In genomic region chr14:26984318-26985177, GRCh38 we compare ENCODE assay signal across 8 cellular contexts.
DNase-seq lines count a peak whose midpoint lies in the region; ATAC-seq, FAIRE-seq and TF ChIP-seq lines count a peak whose summit lies in the region.

No MANE protein-coding gene starts in this region.

- FAIRE-seq in keratinocyte (lab: Jason Lieb, UNC) = no peak

- H3K9ac ChIP-seq in keratinocyte (ENCODE audit: control insufficient read depth, extremely low read depth, insufficient read depth, low read length) = no peak overlapping the region

- peak overlapping the region in 4 of 5 experiments; percentile 18 to 61 (median 31) for H3K27ac Mint-ChIP-seq in brain

- no peaks in the 10 kb centered on the region for H3K9me3 Mint-ChIP-seq in brain

- H3K4me3 ChIP-seq in keratinocyte (ENCODE audit: control insufficient read depth in 2 of 3, extremely low read depth in 1 of 3, insufficient read depth in 2 of 3, low read depth in 1 of 3, low read length in 3 of 3) (no peak overlapping the region), suprapubic skin (no peak overlapping the region)

- H3K36me3 ChIP-seq in keratinocyte (ENCODE audit: control insufficient read depth in 2 of 2, extremely low read depth in 1 of 2, insufficient read depth in 2 of 2, low read length in 2 of 2) (no peaks in the 10 kb centered on the region), suprapubic skin (no peaks in the 10 kb centered on the region)

- TF ChIP-seq EP300 in suprapubic skin (IDR thresholded peaks at IDR 0.05) = no peak

- H3K4me1 Mint-ChIP-seq in brain = peaks cover 25% of the 10 kb centered on the region

- TF ChIP-seq POLR2A in suprapubic skin (IDR thresholded peaks at IDR 0.05) = no peak

- peak; percentile 75 to 88 for TF ChIP-seq CTCF in brain (conservative IDR thresholded peaks at IDR 0.05)
- peak; percentile 50 to 58 (median 57) for TF ChIP-seq CTCF in keratinocyte (optimal IDR thresholded peaks at IDR 0.05 in 1 of 3, IDR thresholded peaks at IDR 0.05 in 1 of 3, conservative IDR thresholded peaks at IDR 0.05 in 1 of 3; ENCODE audit: extremely low read depth in 1 of 3, insufficient read depth in 2 of 3, low read length in 3 of 3)
- TF ChIP-seq CTCF in suprapubic skin (IDR thresholded peaks at IDR 0.05) = peak; percentile 50 to 59

- peak; percentile 65 for ATAC-seq in HG03039 (IDR thresholded peaks at IDR 0.05; ENCODE audit: unreplicated experiment)

- no peak overlapping the region for H3K4me2 ChIP-seq in keratinocyte (ENCODE audit: control insufficient read depth, extremely low read depth, insufficient read depth, low read depth, low read length)

- no peak overlapping the region for H2AFZ ChIP-seq in keratinocyte (ENCODE audit: control insufficient read depth, low read length)

- H4K20me1 ChIP-seq in keratinocyte (ENCODE audit: control insufficient read depth, extremely low read depth, insufficient read depth, low read length) = no peaks in the 10 kb centered on the region

- no peaks in the 10 kb centered on the region for H3K27me3 Mint-ChIP-seq in brain

- peak overlapping the region; percentile 10 to 66 (median 59) for H3K4me3 Mint-ChIP-seq in brain

- peak; percentile 3 for DNase-seq in EL
- peak; percentile 48 for DNase-seq in NCI-H524 treated with DMSO at 0.1 percent for 48 hours (lab: John Stamatoyannopoulos, UW)
- no peak for DNase-seq in keratinocyte (ENCODE audit: low read depth, low spot score)
- DNase-seq in suprapubic skin (ENCODE audit: low spot score in 2 of 2) = peak in 1 of 2 donors; percentile 62
- DNase-seq in GM19240 (ENCODE audit: insufficient read length, low spot score) = no peak
- no peak for DNase-seq in activated CD8-positive, alpha-beta memory T cell treated with anti-CD3 and anti-CD28 coated beads, Interleukin-2, amount 50 U/mL, for 4 hours

- H3K79me2 ChIP-seq in keratinocyte (ENCODE audit: control insufficient read depth, insufficient read depth, low read length) = no peaks in the 10 kb centered on the region

- no peaks in the 10 kb centered on the region for H3K9me1 ChIP-seq in keratinocyte (ENCODE audit: control insufficient read depth, extremely low read depth, insufficient read depth, low read length)

- no peaks in the 10 kb centered on the region for H3K27me3 ChIP-seq in keratinocyte (ENCODE audit: control insufficient read depth, extremely low read depth, insufficient read depth, low read length)
- no peaks in the 10 kb centered on the region for H3K27me3 ChIP-seq in suprapubic skin

- H3K9me3 ChIP-seq in keratinocyte (ENCODE audit: control insufficient read depth, low read depth, low read length) (no peaks in the 10 kb centered on the region), suprapubic skin (no peaks in the 10 kb centered on the region)

- H3K27ac ChIP-seq in keratinocyte (ENCODE audit: control insufficient read depth, insufficient read depth, low read length) (no peak overlapping the region), suprapubic skin (no peak overlapping the region)

- 48% methylated on average over 9 of the region's 9 CpGs for WGBS in suprapubic skin

- H3K36me3 Mint-ChIP-seq in brain = no peaks in the 10 kb centered on the region

- H3K4me1 ChIP-seq in keratinocyte (ENCODE audit: control insufficient read depth, extremely low read depth, insufficient read depth, low read length) = no peaks in the 10 kb centered on the region
- no peaks in the 10 kb centered on the region for H3K4me1 ChIP-seq in suprapubic skin

- dilution Hi-C loops in keratinocyte (cut with MboI; ENCODE audit: extremely low pct_ligation_motif_present, low sequenced_read_pairs) = no loop called here

Comparison
In these comparisons a context has a peak if more than half of its experiments do, and no peak if none do; other contexts are left out.
1. DNase-seq: peak in EL (single experiment) and NCI-H524 treated with DMSO at 0.1 percent for 48 hours (single experiment); none in keratinocyte (single experiment), GM19240 (single experiment) and activated CD8-positive, alpha-beta memory T cell treated with anti-CD3 and anti-CD28 coated beads, Interleukin-2, amount 50 U/mL, for 4 hours (single experiment).
2. Peak in every context shown above with its lines, with median percentiles within 50 percentile points of each other: CTCF ChIP-seq.